ENCODE assay signal across 13 cellular contexts in the genomic region with DNA sequence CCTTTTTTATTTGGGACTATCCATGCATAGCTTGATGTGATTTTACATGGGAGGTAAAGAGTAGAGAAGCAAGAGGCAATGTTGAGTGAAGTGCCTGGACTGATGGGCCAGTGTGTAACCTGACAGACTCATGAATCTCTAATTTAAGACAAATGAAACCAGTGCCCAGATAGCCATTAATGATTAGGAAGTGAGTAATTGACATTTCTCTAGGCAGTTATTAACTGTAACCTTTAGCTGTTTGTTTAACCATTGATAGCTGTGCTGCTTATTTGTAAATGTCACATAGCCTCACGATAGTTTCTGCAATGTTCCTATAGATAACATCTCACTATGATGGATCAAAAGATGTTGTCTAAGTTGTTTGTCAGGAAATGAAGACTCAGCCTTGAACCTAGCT.
"Had no signal": no experiment of that assay in that cellular context is flagged by ENCODE, and none has a peak within 500 bp of the region (broad histone marks: within the 10 kb centered on the region; RNA-seq: fewer than 3 reads in every experiment).

No MANE protein-coding gene starts in this region.

- H3K4me1 Mint-ChIP-seq: activated naive CD8-positive, alpha-beta T cell treated with anti-CD3 and anti-CD28 coated beads, Interleukin-2, amount 50 U/mL, for 24 hours; naive thymus-derived CD4-positive, alpha-beta T cell; stimulated activated effector memory CD8-positive, alpha-beta T cell treated with anti-CD3 and anti-CD28 coated beads, Interleukin-12 subunit alpha, Interleukin-12 subunit beta, amount 100 ng/mL, for 72 hours had no signal

- H3K36me3 Mint-ChIP-seq: naive thymus-derived CD4-positive, alpha-beta T cell; stimulated activated effector memory CD8-positive, alpha-beta T cell treated with anti-CD3 and anti-CD28 coated beads, Interleukin-12 subunit alpha, Interleukin-12 subunit beta, amount 100 ng/mL, for 72 hours had no signal

- DNase-seq: activated CD4-positive, alpha-beta T cell treated with anti-CD3 and anti-CD28 coated beads for 48 hours; activated CD8-positive, alpha-beta T cell treated with anti-CD3 and anti-CD28 coated beads, Interleukin-2, amount 10 ng/mL, durations not matched to agents 7 days and 5 days; activated naive CD4-positive, alpha-beta T cell treated with Interleukin-2 at 50 U/mL for 16 hours; activated naive CD8-positive, alpha-beta T cell treated with anti-CD3 and anti-CD28 coated beads, Interleukin-2, amount 50 U/mL, for 24 hours; glutamatergic neuron; mammary epithelial cell; naive thymus-derived CD4-positive, alpha-beta T cell; right cardiac atrium; small intestine; thyroid gland had no signal

- ATAC-seq: activated CD8-positive, alpha-beta T cell treated with anti-CD3 and anti-CD28 coated beads, Interleukin-2, amount 10 ng/mL, durations not matched to agents 7 days and 5 days; activated naive CD8-positive, alpha-beta T cell treated with anti-CD3 and anti-CD28 coated beads, Interleukin-2, amount 50 U/mL, for 24 hours; esophagus mucosa; naive thymus-derived CD4-positive, alpha-beta T cell; right cardiac atrium; stimulated activated effector memory CD8-positive, alpha-beta T cell treated with anti-CD3 and anti-CD28 coated beads, Interleukin-12 subunit alpha, Interleukin-12 subunit beta, amount 100 ng/mL, for 72 hours had no signal

- H3K27ac Mint-ChIP-seq: activated CD8-positive, alpha-beta T cell treated with anti-CD3 and anti-CD28 coated beads, Interleukin-2, amount 10 ng/mL, durations not matched to agents 7 days and 5 days; activated naive CD8-positive, alpha-beta T cell treated with anti-CD3 and anti-CD28 coated beads, Interleukin-2, amount 50 U/mL, for 24 hours; activated T-helper 1 cell treated with anti-CD3 and anti-CD28 coated beads, Interleukin-12 subunit alpha, Interleukin-12 subunit beta, Interleukin-2, Interleukin-4 antibody, amounts not matched to agents 30 ng/mL and 10 ng/mL and 1 ng/mL, durations not matched to agents 14 hours and 24 hours and 36 hours; naive thymus-derived CD4-positive, alpha-beta T cell; stimulated activated effector memory CD8-positive, alpha-beta T cell treated with anti-CD3 and anti-CD28 coated beads, Interleukin-12 subunit alpha, Interleukin-12 subunit beta, amount 100 ng/mL, for 72 hours had no signal

- H3K4me3 Mint-ChIP-seq: activated CD8-positive, alpha-beta T cell treated with anti-CD3 and anti-CD28 coated beads, Interleukin-2, amount 10 ng/mL, durations not matched to agents 7 days and 5 days; activated naive CD8-positive, alpha-beta T cell treated with anti-CD3 and anti-CD28 coated beads, Interleukin-2, amount 50 U/mL, for 24 hours; activated T-helper 1 cell treated with anti-CD3 and anti-CD28 coated beads, Interleukin-12 subunit alpha, Interleukin-12 subunit beta, Interleukin-2, Interleukin-4 antibody, amounts not matched to agents 30 ng/mL and 10 ng/mL and 1 ng/mL, durations not matched to agents 14 hours and 24 hours and 36 hours; naive thymus-derived CD4-positive, alpha-beta T cell; stimulated activated effector memory CD8-positive, alpha-beta T cell treated with anti-CD3 and anti-CD28 coated beads, Interleukin-12 subunit alpha, Interleukin-12 subunit beta, amount 100 ng/mL, for 72 hours had no signal

- H3K27me3 Mint-ChIP-seq: activated naive CD8-positive, alpha-beta T cell treated with anti-CD3 and anti-CD28 coated beads, Interleukin-2, amount 50 U/mL, for 24 hours; naive thymus-derived CD4-positive, alpha-beta T cell had no signal
